In genomic region chr19:35498984-35499383, GRCh38 we compare ENCODE assay signal across 34 cellular contexts. TPM values are rescaled to one million over a fixed set of nuclear protein-coding genes. Genes with fewer than 3 reads are reported as not detected.
"Had no signal": no experiment of that assay in that cellular context is flagged by ENCODE, and none has a peak within 500 bp of the region (broad histone marks: within the 10 kb centered on the region; RNA-seq: fewer than 3 reads in every experiment).

No MANE protein-coding gene starts in this region.

- H3K9ac ChIP-seq: neural progenitor cell had no signal

- H2AFZ ChIP-seq: neural progenitor cell had no signal

- ATAC-seq: left colon; natural killer cell; stimulated activated effector memory CD8-positive, alpha-beta T cell treated with anti-CD3 and anti-CD28 coated beads, Interleukin-12 subunit alpha, Interleukin-12 subunit beta, amount 100 ng/mL, for 72 hours had no signal

- H3K27me3 ChIP-seq: neural progenitor cell, ovary, right atrium auricular region, right lobe of liver, testis, thyroid gland, transverse colon, upper lobe of left lung, vagina had no signal

- H3K27ac ChIP-seq: left ventricle myocardium inferior, neural progenitor cell, neutrophil, ovary, right atrium auricular region, right lobe of liver, spleen, testis, thyroid gland, transverse colon, upper lobe of left lung, vagina had no signal

- H3K4me1 ChIP-seq: neural progenitor cell, right lobe of liver, testis had no signal

- H3K4me2 ChIP-seq: neural progenitor cell had no signal

- H3K36me3 ChIP-seq: left ventricle myocardium inferior, neural progenitor cell, neutrophil, ovary, right atrium auricular region, right lobe of liver, spleen, transverse colon, vagina had no signal

- DNase-seq: hypothalamus; immature natural killer cell; kidney; left colon; left ventricle myocardium inferior; mesendoderm; naive B cell; natural killer cell; nephron progenitor cell; occipital lobe; ovary; right lobe of liver; small intestine; spleen; stimulated activated CD4-positive, alpha-beta T cell treated with anti-CD3 and anti-CD28 coated beads, Interleukin-4, amount 100 ng/mL, for 24 hours; stimulated activated naive CD4-positive, alpha-beta T cell; testis; thyroid gland; transverse colon; upper lobe of left lung had no signal

- FAIRE-seq: islet of Langerhans, kidney, small intestine had no signal

- H3K9me3 ChIP-seq: left ventricle myocardium inferior, neutrophil, ovary, right atrium auricular region, right lobe of liver, spleen, testis, thyroid gland, transverse colon, upper lobe of left lung, vagina had no signal

- H3K4me3 ChIP-seq: left ventricle myocardium inferior, lung, neural progenitor cell, ovary, right atrium auricular region, right lobe of liver, spleen, testis, thyroid gland, transverse colon, upper lobe of left lung, vagina had no signal

RNA-seq across cellular contexts. Expression of gene KRTDAP, which starts 8.7 kb away (rescaled TPM):
- total RNA-seq: kidney, left colon, left ventricle myocardium inferior, lung, mononuclear cell, natural killer cell, occipital lobe, pulmonary artery endothelial cell, renal cortical epithelial cell, right atrium auricular region, right lobe of liver, subcutaneous adipose tissue, transverse colon, urinary bladder had no signal
- polyA plus RNA-seq: immature natural killer cell, ovary, small intestine, spleen, urinary bladder had no signal

RNA-seq across cellular contexts. Expression of gene DMKN, which starts 14.5 kb away (rescaled TPM):
- total RNA-seq: mononuclear cell, pulmonary artery endothelial cell had no signal

RNA-seq across cellular contexts. Expression of gene SBSN, which starts 29.1 kb away (rescaled TPM):
- total RNA-seq: kidney, left colon, left ventricle myocardium inferior, mononuclear cell, natural killer cell, occipital lobe, ovary, pulmonary artery endothelial cell, right atrium auricular region, spleen, subcutaneous adipose tissue, transverse colon, upper lobe of left lung, urinary bladder had no signal
- polyA plus RNA-seq: immature natural killer cell, ovary had no signal

RNA-seq across cellular contexts. Expression of gene GAPDHS, which starts 34.3 kb away (rescaled TPM):
- total RNA-seq: kidney, left colon, left ventricle myocardium inferior, lung, mesothelial cell of epicardium, mononuclear cell, natural killer cell, occipital lobe, ovary, progenitor cell of endocrine pancreas, pulmonary artery endothelial cell, renal cortical epithelial cell, right atrium auricular region, right lobe of liver, subcutaneous adipose tissue, transverse colon, upper lobe of left lung, urinary bladder, vagina had no signal
- polyA plus RNA-seq: immature natural killer cell, lung, ovary, small intestine, urinary bladder had no signal
